1 cellular context compared by ENCODE assay signal in genomic region chr11:120057028-120057330, GRCh38.
TF ChIP-seq lines count a peak whose summit lies in the region.

No MANE protein-coding gene starts in this region.

TF ChIP-seq in WTC11, 78 proteins besides CTCF, POLR2A, EP300 and RAD21:
- TF ChIP-seq ATF2 (CRISPR knock-in tag; IDR thresholded peaks at IDR 0.05; ENCODE audit: borderline replicate concordance, low read depth) (no peak), RORB (CRISPR knock-in tag; IDR thresholded peaks at IDR 0.05) (no peak), NR1H2 (CRISPR knock-in tag; IDR thresholded peaks at IDR 0.05) (no peak)
- TF ChIP-seq, protein P1, sequence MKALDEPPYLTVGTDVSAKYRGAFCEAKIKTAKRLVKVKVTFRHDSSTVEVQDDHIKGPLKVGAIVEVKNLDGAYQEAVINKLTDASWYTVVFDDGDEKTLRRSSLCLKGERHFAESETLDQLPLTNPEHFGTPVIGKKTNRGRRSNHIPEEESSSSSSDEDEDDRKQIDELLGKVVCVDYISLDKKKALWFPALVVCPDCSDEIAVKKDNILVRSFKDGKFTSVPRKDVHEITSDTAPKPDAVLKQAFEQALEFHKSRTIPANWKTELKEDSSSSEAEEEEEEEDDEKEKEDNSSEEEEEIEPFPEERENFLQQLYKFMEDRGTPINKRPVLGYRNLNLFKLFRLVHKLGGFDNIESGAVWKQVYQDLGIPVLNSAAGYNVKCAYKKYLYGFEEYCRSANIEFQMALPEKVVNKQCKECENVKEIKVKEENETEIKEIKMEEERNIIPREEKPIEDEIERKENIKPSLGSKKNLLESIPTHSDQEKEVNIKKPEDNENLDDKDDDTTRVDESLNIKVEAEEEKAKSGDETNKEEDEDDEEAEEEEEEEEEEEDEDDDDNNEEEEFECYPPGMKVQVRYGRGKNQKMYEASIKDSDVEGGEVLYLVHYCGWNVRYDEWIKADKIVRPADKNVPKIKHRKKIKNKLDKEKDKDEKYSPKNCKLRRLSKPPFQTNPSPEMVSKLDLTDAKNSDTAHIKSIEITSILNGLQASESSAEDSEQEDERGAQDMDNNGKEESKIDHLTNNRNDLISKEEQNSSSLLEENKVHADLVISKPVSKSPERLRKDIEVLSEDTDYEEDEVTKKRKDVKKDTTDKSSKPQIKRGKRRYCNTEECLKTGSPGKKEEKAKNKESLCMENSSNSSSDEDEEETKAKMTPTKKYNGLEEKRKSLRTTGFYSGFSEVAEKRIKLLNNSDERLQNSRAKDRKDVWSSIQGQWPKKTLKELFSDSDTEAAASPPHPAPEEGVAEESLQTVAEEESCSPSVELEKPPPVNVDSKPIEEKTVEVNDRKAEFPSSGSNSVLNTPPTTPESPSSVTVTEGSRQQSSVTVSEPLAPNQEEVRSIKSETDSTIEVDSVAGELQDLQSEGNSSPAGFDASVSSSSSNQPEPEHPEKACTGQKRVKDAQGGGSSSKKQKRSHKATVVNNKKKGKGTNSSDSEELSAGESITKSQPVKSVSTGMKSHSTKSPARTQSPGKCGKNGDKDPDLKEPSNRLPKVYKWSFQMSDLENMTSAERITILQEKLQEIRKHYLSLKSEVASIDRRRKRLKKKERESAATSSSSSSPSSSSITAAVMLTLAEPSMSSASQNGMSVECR (CRISPR knock-in tag; IDR thresholded peaks at IDR 0.05; ENCODE audit: borderline replicate concordance) = no peak
